8 cellular contexts compared by ENCODE assay signal in genomic region chr1:108559215-108560142, GRCh38. TPM values are rescaled to one million over a fixed set of nuclear protein-coding genes. Genes with fewer than 3 reads are reported as not detected.
A peak's percentile ranks its signal among the peaks of the same experiment; 100 is the strongest.
DNase-seq lines count a peak whose midpoint lies in the region; ATAC-seq, FAIRE-seq and TF ChIP-seq lines count a peak whose summit lies in the region.

EEIG2 (plus strand) TSS chr1:108560100; CDS start chr1:108560429, 329 bp downstream.

- H3K27me3 ChIP-seq in MM.1S (replicated peaks; ENCODE audit: insufficient read depth, low read length) (no peaks in the 10 kb centered on the region), SK-N-SH (ENCODE audit: insufficient read depth) (no peaks in the 10 kb centered on the region), pancreas (no peaks in the 10 kb centered on the region), thymus (ENCODE audit: control insufficient read depth, insufficient read depth) (no peaks in the 10 kb centered on the region)

- no peak for FAIRE-seq in pancreas (lab: Jason Lieb, UNC)

- H3K36me3 Mint-ChIP-seq in activated naive CD4-positive, alpha-beta T cell treated with anti-CD3 and anti-CD28 coated beads, Interleukin-2, amount 10 ng/mL, durations not matched to agents 7 days and 5 days, result no peaks in the 10 kb centered on the region

- H2AFZ ChIP-seq in MM.1S (ENCODE audit: low read length) (peak within 1 kb of the TSS; percentile 69), SK-N-SH (ENCODE audit: low read depth) (peak within 1 kb of the TSS; percentile 100)

- H4K20me1 ChIP-seq in MM.1S (ENCODE audit: insufficient read depth, low read length) (no peaks in the 10 kb centered on the region), SK-N-SH (ENCODE audit: insufficient read depth) (no peaks in the 10 kb centered on the region)

- H3K27me3 Mint-ChIP-seq in activated naive CD4-positive, alpha-beta T cell treated with anti-CD3 and anti-CD28 coated beads, Interleukin-2, amount 10 ng/mL, durations not matched to agents 7 days and 5 days, result no peaks in the 10 kb centered on the region

- H3K4me1 ChIP-seq in HEK293 (ENCODE audit: control insufficient read depth, insufficient read depth, low read length) (peaks cover 7% of the 10 kb centered on the region), MM.1S (ENCODE audit: low read length) (peaks cover 6% of the 10 kb centered on the region), SK-N-SH (ENCODE audit: control insufficient read depth in 1 of 2, insufficient read depth in 2 of 2, low read depth in 1 of 2, low read length in 1 of 2) (peaks cover 5 to 12% of the 10 kb centered on the region in 2 experiments; a peak in 3 of 4 replicates), pancreas (peaks cover 0 to 18% (median 5%) of the 10 kb centered on the region in 3 donors), thymus (ENCODE audit: control insufficient read depth, insufficient read depth, low read length) (peaks cover 6% of the 10 kb centered on the region)

- peak; percentile 46 for TF ChIP-seq RAD21 in SK-N-SH (IDR thresholded peaks at IDR 0.05; ENCODE audit: low read length)

- H3K4me2 ChIP-seq in MM.1S (ENCODE audit: low read depth, low read length) (peak within 1 kb of the TSS; percentile 86), SK-N-SH (peak within 1 kb of the TSS; percentile 86)

- TF ChIP-seq EP300 in SK-N-SH (IDR thresholded peaks at IDR 0.05; ENCODE audit: borderline replicate concordance in 1 of 2, low read depth in 1 of 2, low read length in 1 of 2), result no peak

- peak; percentile 91 for TF ChIP-seq CTCF in GM10266 (IDR thresholded peaks at IDR 0.05; ENCODE audit: control insufficient read depth, insufficient read depth, low read depth, missing control alignments)
- TF ChIP-seq CTCF in HEK293 (tag by site-specific recombination; IDR thresholded peaks at IDR 0.05), result no peak
- TF ChIP-seq CTCF in MM.1S (IDR thresholded peaks at IDR 0.05; ENCODE audit: low read length), result peak; percentile 38
- TF ChIP-seq CTCF in SK-N-SH (IDR thresholded peaks at IDR 0.05), result peak; percentile 64
- peak; percentile 76 to 92 (median 78) for TF ChIP-seq CTCF in pancreas (IDR thresholded peaks at IDR 0.05)

- H3K9me3 Mint-ChIP-seq in activated naive CD4-positive, alpha-beta T cell treated with anti-CD3 and anti-CD28 coated beads, Interleukin-2, amount 10 ng/mL, durations not matched to agents 7 days and 5 days, result no peaks in the 10 kb centered on the region

- no peak within 1 kb of the TSS for H3K9ac ChIP-seq in MM.1S (ENCODE audit: low read length)
- H3K9ac ChIP-seq in SK-N-SH, result peak within 1 kb of the TSS; percentile 67

- peaks cover 32% of the 10 kb centered on the region for H3K4me1 Mint-ChIP-seq in activated naive CD4-positive, alpha-beta T cell treated with anti-CD3 and anti-CD28 coated beads, Interleukin-2, amount 10 ng/mL, durations not matched to agents 7 days and 5 days

- intact Hi-C loops in Right ventricle myocardium superior (cut with DNase I) (loop anchor here (5.0 kb wide), 1 partner anchor 33 kb away; no protein-coding TSS in a partner anchor), pancreas (cut with DNase I) (loop anchor here in 1 of 3 donors (10.0 kb wide), 1 partner anchor 45 kb away; no protein-coding TSS in a partner anchor)

- no peak within 1 kb of the TSS; the same call in 1 of the 2 replicates for H3K27ac ChIP-seq in HEK293 (ENCODE audit: extremely low read depth, low read depth, low read length)
- H3K27ac ChIP-seq in MM.1S (ENCODE audit: low read length), result peak within 1 kb of the TSS; percentile 22; the same call in 1 of the 2 replicates
- peak within 1 kb of the TSS; percentile 55 to 76 for H3K27ac ChIP-seq in SK-N-SH (ENCODE audit: low read depth in 2 of 2, low read length in 1 of 2)
- peak within 1 kb of the TSS in 2 of 4 donors; percentile 44 to 58 for H3K27ac ChIP-seq in pancreas
- H3K27ac ChIP-seq in thymus (ENCODE audit: low read depth), result peak within 1 kb of the TSS; percentile 67

- H3K27ac Mint-ChIP-seq in activated naive CD4-positive, alpha-beta T cell treated with anti-CD3 and anti-CD28 coated beads, Interleukin-2, amount 10 ng/mL, durations not matched to agents 7 days and 5 days, result peak within 1 kb of the TSS; percentile 85

- H3K9me2 ChIP-seq in MM.1S (replicated peaks; ENCODE audit: insufficient read depth, low read length) (no peaks in the 10 kb centered on the region), SK-N-SH (no peaks in the 10 kb centered on the region)

- peak within 1 kb of the TSS; percentile 96 for H3K4me3 Mint-ChIP-seq in activated naive CD4-positive, alpha-beta T cell treated with anti-CD3 and anti-CD28 coated beads, Interleukin-2, amount 10 ng/mL, durations not matched to agents 7 days and 5 days

- peaks cover 7% of the 10 kb centered on the region; the same call in 1 of the 2 replicates for H3F3A ChIP-seq in MM.1S (ENCODE audit: insufficient read depth, low read length)
- no peaks in the 10 kb centered on the region for H3F3A ChIP-seq in SK-N-SH (replicated peaks; ENCODE audit: insufficient read depth)

- H3K4me3 ChIP-seq in HEK293 (ENCODE audit: low read depth, low read length), result peak within 1 kb of the TSS; percentile 54
- H3K4me3 ChIP-seq in MM.1S (ENCODE audit: low read length), result peak within 1 kb of the TSS; percentile 68
- H3K4me3 ChIP-seq in SK-N-SH (ENCODE audit: low read depth in 2 of 2, low read length in 1 of 2), result peak within 1 kb of the TSS; percentile 77 to 82
- peak within 1 kb of the TSS; percentile 41 to 70 (median 52) for H3K4me3 ChIP-seq in pancreas
- H3K4me3 ChIP-seq in thymus (ENCODE audit: low read length), result peak within 1 kb of the TSS; percentile 85

- no peaks in the 10 kb centered on the region for H3K36me3 ChIP-seq in HEK293 (ENCODE audit: control insufficient read depth in 2 of 2, insufficient read depth in 1 of 2, low read length in 2 of 2)
- no peaks in the 10 kb centered on the region for H3K36me3 ChIP-seq in MM.1S (replicated peaks; ENCODE audit: insufficient read depth, low read length)
- H3K36me3 ChIP-seq in SK-N-SH (replicated peaks in 1 of 2; ENCODE audit: control insufficient read depth in 1 of 2, insufficient read depth in 2 of 2, low read length in 1 of 2), result no peaks in the 10 kb centered on the region
- no peaks in the 10 kb centered on the region for H3K36me3 ChIP-seq in pancreas
- H3K36me3 ChIP-seq in thymus (ENCODE audit: control insufficient read depth, insufficient read depth), result no peaks in the 10 kb centered on the region

- ATAC-seq in Right ventricle myocardium superior (ENCODE audit: poor library complexity) (peak; percentile 97), pancreas (peak; percentile 91 to 97 (median 94))

- H3K79me2 ChIP-seq in MM.1S (ENCODE audit: low read length) (no peaks in the 10 kb centered on the region), SK-N-SH (ENCODE audit: insufficient read depth) (peaks cover 27% of the 10 kb centered on the region)

- peak; percentile 94 for DNase-seq in GM10266 (ENCODE audit: extremely low spot score)
- peak; percentile 80 for DNase-seq in MM.1S
- DNase-seq in SK-N-SH, result peak; percentile 95
- DNase-seq in activated naive CD4-positive, alpha-beta T cell treated with anti-CD3 and anti-CD28 coated beads, Interleukin-2, amount 10 ng/mL, durations not matched to agents 7 days and 5 days, result peak; percentile 89
- peak; percentile 92 for DNase-seq in Right ventricle myocardium superior
- DNase-seq in pancreas, result peak; percentile 71 to 97 (median 86)

- 21% methylated on average over 44 of the region's 55 CpGs for WGBS in SK-N-SH (ENCODE audit: low lambda C conversion rate)
- 14 to 36% methylated on average over 22 to 55 of the region's 55 CpGs for WGBS in pancreas, 2 donors
- 14% methylated on average over 55 of the region's 55 CpGs for WGBS in thymus

- H3K9me3 ChIP-seq in HEK293 (ENCODE audit: control insufficient read depth, insufficient read depth, low read depth, low read length) (no peaks in the 10 kb centered on the region), MM.1S (replicated peaks; ENCODE audit: insufficient read depth, low read length) (no peaks in the 10 kb centered on the region), SK-N-SH (no peaks in the 10 kb centered on the region), pancreas (no peaks in the 10 kb centered on the region), thymus (ENCODE audit: control insufficient read depth) (no peaks in the 10 kb centered on the region)

- POLR2A ChIA-PET in HEK293 (lab: Yijun Ruan, JAX), result interaction anchor here (0.6 to 2.9 kb wide), 6 partner anchors 21 to 541 kb away, joined by 4 to 15 read pairs (median 6); partner anchors contain the start of gene PRPF38B
- POLR2A ChIA-PET in SK-N-SH (lab: Yijun Ruan, JAX), result interaction anchor here (1.1 to 2.7 kb wide), 4 partner anchors 74 to 541 kb away, joined by 3 to 12 read pairs (median 5); partner anchors contain the start of genes PRPF38B and SLC25A24

- CTCF ChIA-PET in HEK293 (lab: Yijun Ruan, JAX), result interaction anchor here (0.5 to 5.6 kb wide), 18 partner anchors 8 to 914 kb away, joined by 3 to 32 read pairs (median 4); no protein-coding TSS in a partner anchor
- CTCF ChIA-PET in SK-N-SH (lab: Yijun Ruan, JAX), result interaction anchor here (0.6 to 6.0 kb wide), 40 partner anchors 9 to 778 kb away, joined by 3 to 48 read pairs (median 5); partner anchors contain the start of gene PRPF38B
- CTCF ChIA-PET in activated naive CD4-positive, alpha-beta T cell treated with anti-CD3 and anti-CD28 coated beads, Interleukin-2, amount 10 ng/mL, durations not matched to agents 7 days and 5 days (lab: Charles Lee), result interaction anchor here (0.6 to 4.8 kb wide), 16 partner anchors 8 to 778 kb away, joined by 3 to 84 read pairs (median 7); partner anchors contain the start of genes HENMT1 and PRPF38B

TF ChIP-seq in HEK293, 187 proteins besides CTCF, POLR2A, EP300 and RAD21 (continues in another document):
- TF ChIP-seq ZNF585B (tag by site-specific recombination; IDR thresholded peaks at IDR 0.05) (no peak), ZFHX2 (tag by site-specific recombination; conservative IDR thresholded peaks at IDR 0.05) (peak; percentile 51; the same call in 1 of the 2 replicates), ZNF561 (tag by site-specific recombination; IDR thresholded peaks at IDR 0.05; ENCODE audit: borderline replicate concordance) (0 out of 2 replicates have a peak, but pooled peaks have one; percentile 48)

TF ChIP-seq in SK-N-SH, 30 proteins besides CTCF, POLR2A, EP300 and RAD21 (continues in another document):
- TF ChIP-seq TAF1 (IDR thresholded peaks at IDR 0.05; ENCODE audit: borderline replicate concordance, low read depth, low read length) (peak; percentile 24; the same call in 1 of the 2 replicates), MXI1 (IDR thresholded peaks at IDR 0.05; ENCODE audit: low read depth, low read length) (peak; percentile 58; the same call in 1 of the 2 replicates), EZH2phosphoT487 (IDR thresholded peaks at IDR 0.05; ENCODE audit: borderline replicate concordance, low read depth) (no peak), SMC3 (IDR thresholded peaks at IDR 0.05; ENCODE audit: low read depth, low read length) (peak; percentile 19; the same call in 1 of the 2 replicates), JUND (IDR thresholded peaks at IDR 0.05) (no peak), TEAD4 (IDR thresholded peaks at IDR 0.05; ENCODE audit: borderline replicate concordance, insufficient read depth) (no peak)

RNA-seq across cellular contexts. Expression of gene EEIG2, which starts in this region (rescaled TPM):
- polyA plus RNA-seq in SK-N-SH (2012; rRNA removed) (2.9 and 3.1 TPM in 2 replicates), pancreas (1 to 10 TPM; 1.7 to 1.8 TPM), thymus (11.2 TPM)
- polyA plus RNA-seq in SK-N-SH (2012; cell fraction: cytosol; rRNA removed), result 4.0 and 4.1 TPM in 2 replicates
- 1.7 and 3.2 TPM in 2 replicates for polyA plus RNA-seq in SK-N-SH (2012; cell fraction: nucleus; rRNA removed)
- total RNA-seq in Right ventricle myocardium superior (5.1 TPM), pancreas (10 to 100 TPM in 2 of 6 donors, 1 to 10 TPM in 4; 2.8 to 13.0 (median 3.3) TPM)
